Comparison of ENCODE assay signal across 9 cellular contexts in the genomic region with DNA sequence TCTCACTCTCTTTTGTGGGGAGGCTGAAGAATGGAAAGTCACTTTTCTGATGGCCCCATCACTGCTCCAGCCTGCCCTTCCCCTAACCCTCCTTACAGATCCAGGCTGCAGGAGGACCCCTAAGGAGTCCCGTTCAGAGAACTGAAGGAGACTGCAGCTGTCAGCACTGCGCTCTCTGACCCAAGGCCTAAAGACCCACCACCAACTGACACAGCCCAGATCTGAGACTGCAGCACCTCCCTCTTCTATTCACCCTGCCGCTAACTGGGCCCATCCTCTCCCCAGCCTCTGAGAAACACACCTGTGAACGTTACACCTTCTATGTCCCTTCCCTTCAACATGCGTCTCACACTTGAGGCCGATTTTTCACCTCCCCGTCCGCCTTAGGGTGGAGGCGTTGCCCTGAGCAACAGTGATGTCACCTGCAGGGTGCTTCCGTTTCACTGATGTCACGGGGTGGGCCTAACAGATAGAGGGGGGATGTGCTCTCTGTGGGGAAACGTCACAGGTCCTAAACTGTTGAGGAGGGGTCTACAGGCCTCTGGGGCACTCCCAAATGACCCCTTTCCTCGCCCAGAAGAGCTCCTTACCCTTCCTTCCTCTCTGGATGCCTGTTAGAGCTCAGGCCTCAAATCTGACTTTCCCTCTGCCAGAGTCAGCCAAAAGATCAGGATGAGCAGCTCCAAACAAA. TPM values are rescaled to one million over a fixed set of nuclear protein-coding genes. Genes with fewer than 3 reads are reported as not detected.
DNase-seq lines count a peak whose midpoint lies in the region; ATAC-seq and TF ChIP-seq lines count a peak whose summit lies in the region.
"Had no signal": no experiment of that assay in that cellular context is flagged by ENCODE, and none has a peak within 500 bp of the region (broad histone marks: within the 10 kb centered on the region; RNA-seq: fewer than 3 reads in every experiment).

No MANE protein-coding gene starts in this region.

- no peak overlapping the region for H3K27ac ChIP-seq in OCI-LY7 (ENCODE audit: low read depth, low read length, poor library complexity, severe bottlenecking)
- no peak overlapping the region for H3K27ac ChIP-seq in neuronal stem cell (replicated peaks; ENCODE audit: low read length)
- H3K27ac ChIP-seq: KMS-11 had no signal

- H3K79me2 ChIP-seq in OCI-LY7 (ENCODE audit: insufficient read depth, low read depth, low read length), result peaks cover 95% of the 10 kb centered on the region

- no peak overlapping the region for H3K4ac ChIP-seq in neuronal stem cell (ENCODE audit: low read length)

- H2BK12ac ChIP-seq in neuronal stem cell (ENCODE audit: low read length), result no peak overlapping the region

- no peaks in the 10 kb centered on the region for H3K9me3 ChIP-seq in OCI-LY7 (ENCODE audit: low read length)
- H3K9me3 ChIP-seq in neuronal stem cell (replicated peaks in 1 of 2; ENCODE audit: control insufficient read depth in 2 of 2, insufficient read depth in 1 of 2, low read depth in 1 of 2, low read length in 2 of 2), result no peaks in the 10 kb centered on the region

- H3K27me3 Mint-ChIP-seq in activated T-helper 2 cell treated with anti-CD3 and anti-CD28 coated beads, Interferon-gamma antibody, Interleukin-2, Interleukin-4, amounts not matched to agents 10 μg/mL and 5 μg/mL and 100 μg/mL, durations not matched to agents 14 hours and 24 hours and 36 hours (ENCODE audit: low read depth), result no peaks in the 10 kb centered on the region

- POLR2A ChIA-PET in OCI-LY7 (lab: Charles Lee), result interaction anchor here (1.6 kb wide), 1 partner anchor 12 kb away, joined by 7 read pairs; no protein-coding TSS in a partner anchor

- H3K4me3 ChIP-seq in OCI-LY7 (ENCODE audit: low read depth, low read length, poor library complexity, severe bottlenecking) (no peak overlapping the region), neuronal stem cell (ENCODE audit: low read length in 2 of 2) (no peak overlapping the region)

- no peak overlapping the region for H4K8ac ChIP-seq in neuronal stem cell (ENCODE audit: low read depth, low read length)

- no peak overlapping the region for H2AFZ ChIP-seq in OCI-LY7 (ENCODE audit: low read length)
- no peak overlapping the region for H2AFZ ChIP-seq in neuronal stem cell (ENCODE audit: low read length)

- H3K4me1 ChIP-seq in OCI-LY7 (ENCODE audit: insufficient read depth, low read length, poor library complexity, severe bottlenecking) (peaks cover 60% of the 10 kb centered on the region), neuronal stem cell (ENCODE audit: control insufficient read depth in 2 of 2, insufficient read depth in 1 of 2, low read depth in 1 of 2, low read length in 2 of 2) (peaks cover 55% of the 10 kb centered on the region in 2 donors)

- H2BK15ac ChIP-seq in neuronal stem cell (ENCODE audit: low read length), result no peak overlapping the region

- no peak overlapping the region for H3K9ac ChIP-seq in neuronal stem cell (ENCODE audit: low read depth, low read length, poor library complexity)
- H3K9ac ChIP-seq: KMS-11 had no signal

- no CpG with 5 or more reads among the region's 13 CpGs for WGBS in neuronal stem cell (ENCODE audit: extremely low coverage in 2 of 2, insufficient read length in 2 of 2, insufficient replicate concordance in 1 of 2), 2 donors

- CTCF ChIA-PET in OCI-LY7 (lab: Charles Lee; ENCODE audit: unreplicated experiment), result no interaction called here

- intact Hi-C loops in OCI-LY7 (cut with micrococcal nuclease; ENCODE audit: unreplicated experiment), result no loop called here
- intact Hi-C loops in activated T-helper 2 cell treated with anti-CD3 and anti-CD28 coated beads, Interferon-gamma antibody, Interleukin-2, Interleukin-4, amounts not matched to agents 10 μg/mL and 5 μg/mL and 100 μg/mL, durations not matched to agents 14 hours and 24 hours and 36 hours (cut with micrococcal nuclease), result no loop called here

- TF ChIP-seq CTCF in OCI-LY7 (conservative IDR thresholded peaks at IDR 0.05; ENCODE audit: low read length), result no peak

- H3K18ac ChIP-seq in neuronal stem cell (ENCODE audit: low read length), result no peak overlapping the region

- H3K36me3 Mint-ChIP-seq in activated T-helper 2 cell treated with anti-CD3 and anti-CD28 coated beads, Interferon-gamma antibody, Interleukin-2, Interleukin-4, amounts not matched to agents 10 μg/mL and 5 μg/mL and 100 μg/mL, durations not matched to agents 14 hours and 24 hours and 36 hours (ENCODE audit: low read depth), result peaks cover 35% of the 10 kb centered on the region

- no peaks in the 10 kb centered on the region for H3K9me3 Mint-ChIP-seq in activated T-helper 2 cell treated with anti-CD3 and anti-CD28 coated beads, Interferon-gamma antibody, Interleukin-2, Interleukin-4, amounts not matched to agents 10 μg/mL and 5 μg/mL and 100 μg/mL, durations not matched to agents 14 hours and 24 hours and 36 hours

- no peak for ATAC-seq in GM19455 (IDR thresholded peaks at IDR 0.05; ENCODE audit: unreplicated experiment)

- H2BK120ac ChIP-seq in neuronal stem cell (ENCODE audit: low read depth, low read length), result no peak overlapping the region

- H3K79me1 ChIP-seq in neuronal stem cell (ENCODE audit: low read depth, low read length), result peaks cover 6% of the 10 kb centered on the region

- peak overlapping the region; percentile 11 for H3K4me3 Mint-ChIP-seq in activated T-helper 2 cell treated with anti-CD3 and anti-CD28 coated beads, Interferon-gamma antibody, Interleukin-2, Interleukin-4, amounts not matched to agents 10 μg/mL and 5 μg/mL and 100 μg/mL, durations not matched to agents 14 hours and 24 hours and 36 hours (ENCODE audit: low read depth)

- no peak overlapping the region for H3K14ac ChIP-seq in neuronal stem cell (ENCODE audit: low read length)

- peaks cover 80% of the 10 kb centered on the region for H3K4me1 Mint-ChIP-seq in activated T-helper 2 cell treated with anti-CD3 and anti-CD28 coated beads, Interferon-gamma antibody, Interleukin-2, Interleukin-4, amounts not matched to agents 10 μg/mL and 5 μg/mL and 100 μg/mL, durations not matched to agents 14 hours and 24 hours and 36 hours (ENCODE audit: low read depth)

- H4K91ac ChIP-seq in neuronal stem cell (ENCODE audit: low read depth, low read length, poor library complexity), result no peak overlapping the region

- peak overlapping the region; percentile 13 for H3K27ac Mint-ChIP-seq in activated T-helper 2 cell treated with anti-CD3 and anti-CD28 coated beads, Interferon-gamma antibody, Interleukin-2, Interleukin-4, amounts not matched to agents 10 μg/mL and 5 μg/mL and 100 μg/mL, durations not matched to agents 14 hours and 24 hours and 36 hours

- no TSS peak for BruUV-seq in OCI-LY7 (replicated peaks; lab: Mats Ljungman, UMichigan)

- H3K27me3 ChIP-seq in neuronal stem cell (ENCODE audit: control insufficient read depth in 3 of 3, insufficient read depth in 3 of 3, low read depth in 1 of 3, low read length in 3 of 3), result peaks cover 0 to 37% (median 0%) of the 10 kb centered on the region in 3 experiments

- DNase-seq in OCI-LY7 (ENCODE audit: low spot score), result peak; percentile 27
- no peak for DNase-seq in activated T-helper 2 cell treated with anti-CD3 and anti-CD28 coated beads, Interferon-gamma antibody, Interleukin-2, Interleukin-4, amounts not matched to agents 10 μg/mL and 5 μg/mL and 100 μg/mL, durations not matched to agents 14 hours and 24 hours and 36 hours (ENCODE audit: low spot score)
- DNase-seq in iris pigment epithelial cell (ENCODE audit: low read depth), result peak; percentile 70
- peak; percentile 41 to 56 for DNase-seq in stimulated activated CD8-positive, alpha-beta memory T cell treated with anti-CD3 and anti-CD28 coated beads, Interleukin-15, amount 100 ng/mL, for 48 hours (ENCODE audit: low read depth in 2 of 2)
- no peak for DNase-seq in neuronal stem cell (ENCODE audit: low spot score)
- DNase-seq in NCI-H82 (lab: John Stamatoyannopoulos, UW), result no peak
- DNase-seq in NCI-H748 (lab: John Stamatoyannopoulos, UW; ENCODE audit: unreplicated experiment), result no peak

- no peaks in the 10 kb centered on the region for H3K9me2 ChIP-seq in OCI-LY7 (ENCODE audit: insufficient read depth, low read length)

- H3K4me2 ChIP-seq in OCI-LY7 (ENCODE audit: low read length), result peak overlapping the region; percentile 40; the same call in 1 of the 2 replicates
- no peak overlapping the region for H3K4me2 ChIP-seq in neuronal stem cell (ENCODE audit: insufficient read depth, low read length, poor library complexity, severe bottlenecking)
- H3K4me2 ChIP-seq: KMS-11 had no signal

- H2BK5ac ChIP-seq in neuronal stem cell (ENCODE audit: low read length), result no peak overlapping the region

- peaks cover 59% of the 10 kb centered on the region for H4K20me1 ChIP-seq in OCI-LY7 (ENCODE audit: insufficient read depth, low read length)

- no peak overlapping the region for H3K23ac ChIP-seq in neuronal stem cell (ENCODE audit: low read depth, low read length, poor library complexity)

- peaks cover 43% of the 10 kb centered on the region for H3K36me3 ChIP-seq in OCI-LY7 (ENCODE audit: insufficient read depth, low read length)
- peaks cover 0 to 24% of the 10 kb centered on the region in 2 donors for H3K36me3 ChIP-seq in neuronal stem cell (replicated peaks in 1 of 2; ENCODE audit: control insufficient read depth in 2 of 2, insufficient read depth in 2 of 2, low read length in 2 of 2)

- no peak overlapping the region for H2AK5ac ChIP-seq in neuronal stem cell (ENCODE audit: low read depth, low read length)

RNA-seq across cellular contexts. Expression of a gene that starts 5.1 kb away (rescaled TPM):
- 3.3 and 6.0 TPM in 2 replicates for total RNA-seq in OCI-LY7 (2014; rRNA removed; shearing (Covaris generic))
- 18.0 and 19.6 TPM in 2 replicates for total RNA-seq in OCI-LY7 (2022)
- total RNA-seq in activated T-helper 2 cell treated with anti-CD3 and anti-CD28 coated beads, Interferon-gamma antibody, Interleukin-2, Interleukin-4, amounts not matched to agents 10 μg/mL and 5 μg/mL and 100 μg/mL, durations not matched to agents 14 hours and 24 hours and 36 hours, result 17.1 and 18.8 TPM in 2 replicates
- 2.3 TPM for polyA plus RNA-seq in neuronal stem cell (2013, experiment 1 of 2)
- 2.1 TPM for polyA plus RNA-seq in neuronal stem cell (2013, experiment 2 of 2)

RNA-seq across cellular contexts. Expression of a gene that starts 20.5 kb away (rescaled TPM):
- total RNA-seq in OCI-LY7 (2014; rRNA removed; shearing (Covaris generic)), result 0.09 and 0.36 TPM in 2 replicates
- 1.5 and 2.0 TPM in 2 replicates for total RNA-seq in OCI-LY7 (2022)
- 0.57 and 1.1 TPM in 2 replicates for total RNA-seq in activated T-helper 2 cell treated with anti-CD3 and anti-CD28 coated beads, Interferon-gamma antibody, Interleukin-2, Interleukin-4, amounts not matched to agents 10 μg/mL and 5 μg/mL and 100 μg/mL, durations not matched to agents 14 hours and 24 hours and 36 hours
- polyA plus RNA-seq in neuronal stem cell (2013, experiment 1 of 2), result 0.20 TPM
- polyA plus RNA-seq in neuronal stem cell (2013, experiment 2 of 2), result 0.11 TPM

Comparison
In these comparisons a context has a peak if more than half of its experiments do, and no peak if none do; other contexts are left out.
1. DNase-seq: peak in OCI-LY7 (single experiment), iris pigment epithelial cell (single experiment) and stimulated activated CD8-positive, alpha-beta memory T cell treated with anti-CD3 and anti-CD28 coated beads, Interleukin-15, amount 100 ng/mL, for 48 hours (2 of 2); none in activated T-helper 2 cell treated with anti-CD3 and anti-CD28 coated beads, Interferon-gamma antibody, Interleukin-2, Interleukin-4, amounts not matched to agents 10 μg/mL and 5 μg/mL and 100 μg/mL, durations not matched to agents 14 hours and 24 hours and 36 hours (single experiment), neuronal stem cell (single experiment), NCI-H82 (single experiment) and NCI-H748 (single experiment).